Comparison of ENCODE assay signal across 8 cellular contexts in the genomic region with DNA sequence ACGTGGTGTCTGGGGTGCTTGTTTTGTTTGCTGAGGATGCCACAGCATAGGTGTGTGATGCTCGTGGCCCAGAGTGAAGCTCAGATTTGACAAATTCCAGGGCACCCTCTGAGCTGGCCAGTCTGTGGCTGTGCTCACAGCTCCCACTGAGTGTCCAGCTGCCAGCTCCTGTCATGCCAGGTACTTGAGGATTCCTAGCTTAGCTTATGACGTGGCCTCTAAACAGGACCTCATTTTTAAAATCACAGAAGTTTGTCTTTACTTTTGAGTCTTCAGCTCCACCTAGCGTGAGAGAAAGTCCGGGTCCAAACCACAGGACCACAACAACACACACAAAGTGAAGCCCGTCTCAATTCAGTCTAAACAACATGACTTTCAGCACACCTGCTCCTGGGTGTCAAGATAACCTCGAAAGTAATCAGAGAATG.
DNase-seq lines count a peak whose midpoint lies in the region; ATAC-seq and FAIRE-seq lines count a peak whose summit lies in the region.

No MANE protein-coding gene starts in this region.

- DNase-seq in NCI-H524 treated with DMSO at 0.1 percent for 48 hours (lab: John Stamatoyannopoulos, UW) (peak; percentile 26), cardiac septum (ENCODE audit: low spot score) (peak; percentile 69), HTR-8/SVneo (ENCODE audit: insufficient read length, low spot score) (no peak), NCI-H345 (lab: John Stamatoyannopoulos, UW) (no peak), islet precursor cell (no peak)
- no peak for DNase-seq in stimulated activated CD4-positive, alpha-beta T cell treated with anti-CD3 and anti-CD28 coated beads, Interleukin-4, amount 100 ng/mL, for 4 hours

- no peaks in the 10 kb centered on the region for H3K9me3 ChIP-seq in BLaER1

- no peak overlapping the region for H3K27ac ChIP-seq in BLaER1

- H3K4me1 ChIP-seq in BLaER1 = peaks cover 35% of the 10 kb centered on the region

- no peaks in the 10 kb centered on the region for H3K36me3 ChIP-seq in BLaER1

- H3K4me3 ChIP-seq in BLaER1 = no peak overlapping the region

- peak overlapping the region; percentile 9; the same call in 1 of the 2 replicates for H3K4me2 ChIP-seq in BLaER1

- FAIRE-seq in HTR-8/SVneo (lab: Jason Lieb, UNC) = no peak

- H4K20me1 ChIP-seq in BLaER1 = no peaks in the 10 kb centered on the region

- intact Hi-C loops in cardiac septum (cut with DNase I) = no loop called here

- peak; percentile 37 for ATAC-seq in GM19467 (IDR thresholded peaks at IDR 0.05; ENCODE audit: unreplicated experiment)

- H3K27me3 ChIP-seq in BLaER1 = no peaks in the 10 kb centered on the region

- no peak overlapping the region for H3K9ac ChIP-seq in BLaER1

Comparison
In these comparisons a context has a peak if more than half of its experiments do, and no peak if none do; other contexts are left out.
1. DNase-seq: peak in NCI-H524 treated with DMSO at 0.1 percent for 48 hours (single experiment) and cardiac septum (single experiment); none in HTR-8/SVneo (single experiment), stimulated activated CD4-positive, alpha-beta T cell treated with anti-CD3 and anti-CD28 coated beads, Interleukin-4, amount 100 ng/mL, for 4 hours (0 of 2), NCI-H345 (single experiment) and islet precursor cell (single experiment).